20 cellular contexts compared by ENCODE assay signal in the genomic region with DNA sequence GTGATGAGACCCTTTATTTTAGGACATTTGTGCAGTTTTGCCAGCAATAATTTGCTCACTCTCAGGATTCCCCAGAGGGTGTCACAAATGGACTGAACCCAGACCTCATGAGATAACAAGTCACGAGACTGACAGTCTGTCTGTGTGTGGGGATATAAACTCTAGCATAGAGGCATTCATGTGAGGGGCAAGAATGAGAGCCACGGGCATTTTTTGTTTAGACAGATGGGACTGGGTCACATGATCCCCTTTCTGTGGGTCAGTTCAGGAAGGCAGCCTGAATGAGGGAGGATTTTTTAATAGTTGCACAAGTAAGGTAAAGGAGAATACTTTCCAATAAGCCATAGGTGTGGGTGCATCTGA.
DNase-seq lines count a peak whose midpoint lies in the region; ATAC-seq and TF ChIP-seq lines count a peak whose summit lies in the region.
"Had no signal": no experiment of that assay in that cellular context is flagged by ENCODE, and none has a peak within 500 bp of the region (broad histone marks: within the 10 kb centered on the region; RNA-seq: fewer than 3 reads in every experiment).

No MANE protein-coding gene starts in this region.

- DNase-seq in DMS53 (lab: John Stamatoyannopoulos, UW) (peak; percentile 90), DMS53 treated with DMSO at 0.1 percent for 48 hours (lab: John Stamatoyannopoulos, UW; ENCODE audit: unreplicated experiment) (no peak), RWPE1 (ENCODE audit: low spot score) (no peak), choroid plexus epithelial cell (ENCODE audit: low read depth) (peak; percentile 41), sciatic nerve (ENCODE audit: low spot score) (no peak), HEK293T (ENCODE audit: extremely low spot score) (no peak)
- DNase-seq: activated CD4-positive, alpha-beta T cell treated with anti-CD3 and anti-CD28 coated beads, Interleukin-2, amount 10 ng/mL, durations not matched to agents 7 days and 5 days; activated CD8-positive, alpha-beta memory T cell treated with anti-CD3 and anti-CD28 coated beads, Interleukin-2, amount 10 ng/mL, durations not matched to agents 7 days and 5 days; aorta; BE2C; cerebellar nuclear complex; heart right ventricle; left cardiac atrium; MM.1S; NK-92 treated with Interleukin-12 subunit alpha and Interleukin-12 subunit beta, amount 100 ng/mL, for 24 hours; psoas muscle had no signal

- ATAC-seq in sciatic nerve (peak; percentile 46), HG03039 (IDR thresholded peaks at IDR 0.05; ENCODE audit: unreplicated experiment) (no peak), GM21717 (IDR thresholded peaks at IDR 0.05; ENCODE audit: unreplicated experiment) (no peak)
- ATAC-seq: activated CD8-positive, alpha-beta memory T cell treated with anti-CD3 and anti-CD28 coated beads, Interleukin-2, amount 10 ng/mL, durations not matched to agents 7 days and 5 days; heart right ventricle; left cardiac atrium; psoas muscle had no signal

- POLR2A ChIA-PET in RWPE1 (lab: Yijun Ruan, JAX; ENCODE audit: low non-redundant PET) = no interaction called here
- POLR2A ChIA-PET in HEK293T (lab: Yijun Ruan, JAX) = no interaction called here

- H3K27ac ChIP-seq in RWPE1 = 0 out of 2 replicates have a peak overlapping the region, but pooled peaks have one; percentile 16
- H3K27ac ChIP-seq: neutrophil, psoas muscle had no signal

- H3K4me3 ChIP-seq in choroid plexus epithelial cell (ENCODE audit: low read depth, low read length) = no peak overlapping the region
- H3K4me3 ChIP-seq: HAP-1, heart right ventricle, psoas muscle had no signal

- intact Hi-C loops in sciatic nerve (cut with DNase I) = no loop called here

- TF ChIP-seq CTCF in RWPE1 (conservative IDR thresholded peaks at IDR 0.05; ENCODE audit: low read depth) = no peak
- no peak for TF ChIP-seq CTCF in choroid plexus epithelial cell (conservative IDR thresholded peaks at IDR 0.05; ENCODE audit: low read depth, low read length)

- CTCF ChIA-PET in RWPE1 (lab: Yijun Ruan, JAX) (no interaction called here), HEK293T (lab: Yijun Ruan, JAX) (no interaction called here)

TF ChIP-seq in HEK293T, 16 proteins besides CTCF, POLR2A, EP300 and RAD21:
- TF ChIP-seq FOXM1 (IDR thresholded peaks at IDR 0.05; ENCODE audit: borderline replicate concordance) (no peak), FOXK2 (IDR thresholded peaks at IDR 0.05) (no peak), BHLHE40 (IDR thresholded peaks at IDR 0.05; ENCODE audit: borderline replicate concordance) (no peak), ELF4 (IDR thresholded peaks at IDR 0.05) (no peak)
TF ChIP-seq in HEK293T: peak in this region for 0.

Comparison
In these comparisons a context has a peak if more than half of its experiments do, and no peak if none do; other contexts are left out.
1. DNase-seq: peak in DMS53 (single experiment) and choroid plexus epithelial cell (single experiment); none in DMS53 treated with DMSO at 0.1 percent for 48 hours (single experiment), RWPE1 (single experiment), sciatic nerve (single experiment) and HEK293T (single experiment).